1 cellular context compared by ENCODE assay signal in genomic region chr12:124883263-124883876, GRCh38.
A peak's percentile ranks its signal among the peaks of the same experiment; 100 is the strongest.
TF ChIP-seq lines count a peak whose summit lies in the region.

No MANE protein-coding gene starts in this region.

TF ChIP-seq in GM12878, 131 proteins besides CTCF, POLR2A, EP300 and RAD21:
- 0 out of 3 replicates have a peak, but pooled peaks of 1 of the 2 experiments have one; percentile 37 for TF ChIP-seq EGR1 (IDR thresholded peaks at IDR 0.05; ENCODE audit: borderline replicate concordance in 1 of 2, low read depth in 2 of 2, low read length in 2 of 2)
- TF ChIP-seq MTA2 (IDR thresholded peaks at IDR 0.05; ENCODE audit: low read depth): peak; percentile 40
- peak in 1 of 2 experiments; percentile 90; a peak in 2 of 4 replicates for TF ChIP-seq ETV6 (conservative IDR thresholded peaks at IDR 0.05 in 1 of 2, IDR thresholded peaks at IDR 0.05 in 1 of 2; ENCODE audit: borderline replicate concordance in 1 of 2, low read depth in 1 of 2)
- no peak for TF ChIP-seq ZNF622 (IDR thresholded peaks at IDR 0.05)
- TF ChIP-seq STAT3 (IDR thresholded peaks at IDR 0.05; ENCODE audit: low read depth, low read length): no peak
- TF ChIP-seq YBX1 (IDR thresholded peaks at IDR 0.05): 0 out of 2 replicates have a peak, but pooled peaks have one; percentile 34
- TF ChIP-seq ZBTB33 (IDR thresholded peaks at IDR 0.05): no peak
